In the genomic region with DNA sequence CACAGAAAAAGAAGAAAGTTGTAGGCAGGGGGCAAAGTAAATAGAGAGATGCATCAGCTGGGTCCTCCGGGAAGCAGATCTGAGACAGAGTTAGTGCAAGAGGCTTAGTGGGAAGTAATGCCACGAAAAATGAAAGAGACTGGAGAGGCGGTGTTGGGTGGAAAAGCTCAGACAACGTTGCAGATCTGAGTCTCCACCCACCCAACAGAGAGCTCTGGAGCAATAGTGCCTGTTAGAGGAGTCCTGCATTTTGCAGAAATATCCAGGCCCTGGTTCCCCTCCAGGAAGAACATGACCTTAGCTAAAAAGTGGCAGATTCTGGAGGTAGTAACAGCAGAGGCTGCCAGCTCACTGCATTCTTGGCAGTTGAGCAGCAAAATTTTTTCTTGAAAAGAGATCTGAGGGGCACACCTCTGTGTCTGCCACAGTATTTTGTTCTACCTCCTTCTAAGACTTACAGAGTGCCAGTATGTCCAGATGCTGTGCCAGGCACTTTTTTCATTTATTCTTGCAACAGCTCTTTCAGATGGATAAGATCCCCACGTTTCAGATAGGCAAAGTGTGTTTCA, we compare ENCODE assay signal across 15 cellular contexts. TPM values are rescaled to one million over a fixed set of nuclear protein-coding genes. Genes with fewer than 3 reads are reported as not detected.
DNase-seq lines count a peak whose midpoint lies in the region; TF ChIP-seq lines count a peak whose summit lies in the region.
"Had no signal": no experiment of that assay in that cellular context is flagged by ENCODE, and none has a peak within 500 bp of the region (broad histone marks: within the 10 kb centered on the region; RNA-seq: fewer than 3 reads in every experiment).

No MANE protein-coding gene starts in this region.

- H3K27ac ChIP-seq in OCI-LY1 (ENCODE audit: low read depth, low read length, poor library complexity, severe bottlenecking) = peak overlapping the region; percentile 67
- H3K27ac ChIP-seq in neuronal stem cell (replicated peaks; ENCODE audit: low read length) = no peak overlapping the region
- H3K27ac ChIP-seq: colonic mucosa, SK-N-MC, suprapubic skin had no signal

- DNase-seq in AG10803 (ENCODE audit: low read depth) (peak; percentile 20), choroid plexus epithelial cell (ENCODE audit: low read depth) (peak; percentile 48), neuronal stem cell (ENCODE audit: low spot score) (no peak), SK-N-DZ (ENCODE audit: low spot score) (no peak), NCI-H748 (lab: John Stamatoyannopoulos, UW; ENCODE audit: unreplicated experiment) (no peak), NCI-H1436 treated with DMSO at 0.1 percent for 48 hours (lab: John Stamatoyannopoulos, UW) (no peak)
- DNase-seq in activated naive CD4-positive, alpha-beta T cell treated with anti-CD3 and anti-CD28 coated beads, Interleukin-2, amount 50 U/mL, for 16 hours = no peak
- DNase-seq: AML-193, colonic mucosa, DMS79 treated with DMSO at 0.1 percent for 48 hours, MV-4-11, occipital lobe had no signal

- H3K9ac ChIP-seq in OCI-LY1 (ENCODE audit: low read length) = no peak overlapping the region; the same call in 1 of the 2 replicates
- H3K9ac ChIP-seq in neuronal stem cell (ENCODE audit: low read depth, low read length, poor library complexity) = no peak overlapping the region

- H3K79me1 ChIP-seq in neuronal stem cell (ENCODE audit: low read depth, low read length) = no peaks in the 10 kb centered on the region

- H3K18ac ChIP-seq in neuronal stem cell (ENCODE audit: low read length) = no peak overlapping the region

- no peak overlapping the region for H2BK12ac ChIP-seq in neuronal stem cell (ENCODE audit: low read length)

- H3K79me2 ChIP-seq in OCI-LY1 (ENCODE audit: insufficient read depth, low read length) = no peaks in the 10 kb centered on the region

- no peak overlapping the region for H4K8ac ChIP-seq in neuronal stem cell (ENCODE audit: low read depth, low read length)

- no peak overlapping the region for H2BK5ac ChIP-seq in neuronal stem cell (ENCODE audit: low read length)

- TF ChIP-seq CTCF in AG10803 (conservative IDR thresholded peaks at IDR 0.05; ENCODE audit: low read length) (no peak), OCI-LY1 (IDR thresholded peaks at IDR 0.05; ENCODE audit: low read length) (no peak), choroid plexus epithelial cell (conservative IDR thresholded peaks at IDR 0.05; ENCODE audit: low read depth, low read length) (no peak)

- H4K91ac ChIP-seq in neuronal stem cell (ENCODE audit: low read depth, low read length, poor library complexity) = no peak overlapping the region

- H3K4me1 ChIP-seq in OCI-LY1 (ENCODE audit: insufficient read depth, low read length, severe bottlenecking) (peaks cover 54% of the 10 kb centered on the region), neuronal stem cell (ENCODE audit: control insufficient read depth in 2 of 2, insufficient read depth in 1 of 2, low read depth in 1 of 2, low read length in 2 of 2) (no peaks in the 10 kb centered on the region)

- H3F3A ChIP-seq in OCI-LY1 (ENCODE audit: insufficient read depth, low read length) = no peaks in the 10 kb centered on the region

- no peak overlapping the region for H2BK120ac ChIP-seq in neuronal stem cell (ENCODE audit: low read depth, low read length)

- H3K14ac ChIP-seq in neuronal stem cell (ENCODE audit: low read length) = no peak overlapping the region

- H2AFZ ChIP-seq in OCI-LY1 (ENCODE audit: low read length) = peak overlapping the region; percentile 72
- H2AFZ ChIP-seq in neuronal stem cell (ENCODE audit: low read length) = peak overlapping the region; percentile 28

- H3K4ac ChIP-seq in neuronal stem cell (ENCODE audit: low read length) = no peak overlapping the region

- H3K9me3 ChIP-seq in OCI-LY1 (ENCODE audit: low read length) (no peaks in the 10 kb centered on the region), neuronal stem cell (replicated peaks in 1 of 2; ENCODE audit: control insufficient read depth in 2 of 2, insufficient read depth in 1 of 2, low read depth in 1 of 2, low read length in 2 of 2) (no peaks in the 10 kb centered on the region)
- H3K9me3 ChIP-seq: colonic mucosa, suprapubic skin had no signal

- H3K36me3 ChIP-seq in OCI-LY1 (ENCODE audit: insufficient read depth, low read length) = no peaks in the 10 kb centered on the region
- no peaks in the 10 kb centered on the region for H3K36me3 ChIP-seq in neuronal stem cell (replicated peaks in 1 of 2; ENCODE audit: control insufficient read depth in 2 of 2, insufficient read depth in 2 of 2, low read length in 2 of 2)
- H3K36me3 ChIP-seq: colonic mucosa, suprapubic skin had no signal

- H3K27me3 ChIP-seq in OCI-LY1 (ENCODE audit: insufficient read depth, low read length) (no peaks in the 10 kb centered on the region), neuronal stem cell (ENCODE audit: control insufficient read depth in 3 of 3, insufficient read depth in 3 of 3, low read depth in 1 of 3, low read length in 3 of 3) (peaks cover 0 to 9% (median 0%) of the 10 kb centered on the region in 3 experiments)
- H3K27me3 ChIP-seq: colonic mucosa, suprapubic skin had no signal

- no peak overlapping the region for H2BK15ac ChIP-seq in neuronal stem cell (ENCODE audit: low read length)

- WGBS in neuronal stem cell (ENCODE audit: extremely low coverage in 2 of 2, insufficient read length in 2 of 2, insufficient replicate concordance in 1 of 2), 2 donors = no CpG with 5 or more reads among the region's 5 CpGs

- no peaks in the 10 kb centered on the region for H4K20me1 ChIP-seq in OCI-LY1 (ENCODE audit: insufficient read depth, low read length)

- peak overlapping the region; percentile 64; the same call in 1 of the 2 replicates for H3K4me2 ChIP-seq in OCI-LY1 (ENCODE audit: low read length)
- no peak overlapping the region for H3K4me2 ChIP-seq in neuronal stem cell (ENCODE audit: insufficient read depth, low read length, poor library complexity, severe bottlenecking)

- H3K4me3 ChIP-seq in AG10803 (ENCODE audit: low read length) = no peak overlapping the region
- H3K4me3 ChIP-seq in OCI-LY1 (ENCODE audit: low read depth, low read length, poor library complexity, severe bottlenecking) = no peak overlapping the region
- no peak overlapping the region for H3K4me3 ChIP-seq in choroid plexus epithelial cell (ENCODE audit: low read depth, low read length)
- no peak overlapping the region for H3K4me3 ChIP-seq in neuronal stem cell (ENCODE audit: low read length in 2 of 2)
- H3K4me3 ChIP-seq: colonic mucosa, SK-N-MC, suprapubic skin had no signal

- H2AK5ac ChIP-seq in neuronal stem cell (ENCODE audit: low read depth, low read length) = no peak overlapping the region

- H3K23ac ChIP-seq in neuronal stem cell (ENCODE audit: low read depth, low read length, poor library complexity) = no peak overlapping the region

- no peaks in the 10 kb centered on the region for H3K9me2 ChIP-seq in OCI-LY1 (ENCODE audit: low read depth, low read length)

RNA-seq across cellular contexts. Expression of gene BIRC3, which starts 27.7 kb away (rescaled TPM):
- 0.06 TPM for polyA plus RNA-seq in neuronal stem cell (2013, experiment 1 of 2)
- 0.18 TPM for polyA plus RNA-seq in neuronal stem cell (2013, experiment 2 of 2)
- polyA plus RNA-seq in SK-N-DZ (2014; cell fraction: cytosol; rRNA removed) = not detected in 2 replicates
- not detected in 2 replicates for polyA plus RNA-seq in SK-N-DZ (2014; cell fraction: nucleus; rRNA removed)

RNA-seq across cellular contexts. Expression of gene BIRC2, which starts 57.4 kb away (rescaled TPM):
- 35.9 TPM for polyA plus RNA-seq in neuronal stem cell (2013, experiment 1 of 2)
- 37.3 TPM for polyA plus RNA-seq in neuronal stem cell (2013, experiment 2 of 2)
- 12.5 and 22.3 TPM in 2 replicates for polyA plus RNA-seq in SK-N-DZ (2014; cell fraction: cytosol; rRNA removed)
- 11.2 and 11.9 TPM in 2 replicates for polyA plus RNA-seq in SK-N-DZ (2014; cell fraction: nucleus; rRNA removed)

Comparison
In these comparisons a context has a peak if more than half of its experiments do, and no peak if none do; other contexts are left out.
1. DNase-seq: peak in AG10803 (single experiment) and choroid plexus epithelial cell (single experiment); none in neuronal stem cell (single experiment), SK-N-DZ (single experiment), activated naive CD4-positive, alpha-beta T cell treated with anti-CD3 and anti-CD28 coated beads, Interleukin-2, amount 50 U/mL, for 16 hours (single experiment), NCI-H748 (single experiment) and NCI-H1436 treated with DMSO at 0.1 percent for 48 hours (single experiment).